In genomic region chr5:70025106-70025844, GRCh38 we compare ENCODE assay signal across 8 cellular contexts. TPM values are rescaled to one million over a fixed set of nuclear protein-coding genes. Genes with fewer than 3 reads are reported as not detected.
DNase-seq lines count a peak whose midpoint lies in the region; ATAC-seq and TF ChIP-seq lines count a peak whose summit lies in the region.
"Not testable (repeated sequence)": the region's sequence is repeated elsewhere in the genome, so short reads cannot be mapped to it uniquely, and the experiment has no call there.

SERF1B (plus strand) TSS chr5:70025251; CDS start chr5:70025452, 201 bp downstream.

- H3K4me1 Mint-ChIP-seq in Caco-2 (ENCODE audit: low read depth, unreplicated experiment); activated CD8-positive, alpha-beta T cell treated with anti-CD3 and anti-CD28 coated beads, Interleukin-2, amount 10 ng/mL, durations not matched to agents 7 days and 5 days (ENCODE audit: low read depth): not testable (repeated sequence)

- H3K4me1 ChIP-seq in Caco-2; esophagus (ENCODE audit: control insufficient read depth in 2 of 2, insufficient read depth in 2 of 2, low read length in 1 of 2); lower lobe of right lung; spleen: not testable (repeated sequence)

- not testable (repeated sequence) for H3K4me3 Mint-ChIP-seq in Caco-2 (ENCODE audit: unreplicated experiment); activated CD8-positive, alpha-beta T cell treated with anti-CD3 and anti-CD28 coated beads, Interleukin-2, amount 10 ng/mL, durations not matched to agents 7 days and 5 days

- not testable (repeated sequence) for TF ChIP-seq POLR2A in spleen (IDR thresholded peaks at IDR 0.05)

- not testable (repeated sequence) for H3K27ac ChIP-seq in esophagus (ENCODE audit: low read depth in 2 of 2, low read length in 1 of 2); lower lobe of right lung; spleen

- H3K4me3 ChIP-seq in Caco-2 (ENCODE audit: low read depth, low read length); esophagus (ENCODE audit: low read depth in 1 of 2, low read length in 2 of 2); lower lobe of right lung; spleen: not testable (repeated sequence)

- CTCF ChIA-PET in Caco-2 (lab: Charles Lee); activated CD8-positive, alpha-beta T cell treated with anti-CD3 and anti-CD28 coated beads, Interleukin-2, amount 10 ng/mL, durations not matched to agents 7 days and 5 days (lab: Charles Lee): not testable (repeated sequence)

- not testable (repeated sequence) for H3K27ac Mint-ChIP-seq in Caco-2 (ENCODE audit: unreplicated experiment); activated CD8-positive, alpha-beta T cell treated with anti-CD3 and anti-CD28 coated beads, Interleukin-2, amount 10 ng/mL, durations not matched to agents 7 days and 5 days

- not testable (repeated sequence) for H3K27me3 ChIP-seq in Caco-2 (replicated peaks; ENCODE audit: control insufficient read depth, insufficient read depth, low read length); esophagus (ENCODE audit: control insufficient read depth in 1 of 2, insufficient read depth in 2 of 2, low read length in 2 of 2); lower lobe of right lung (ENCODE audit: low read depth); spleen (replicated peaks in 1 of 7)

- DNase-seq in Caco-2; activated CD8-positive, alpha-beta T cell treated with anti-CD3 and anti-CD28 coated beads, Interleukin-2, amount 10 ng/mL, durations not matched to agents 7 days and 5 days; lower lobe of right lung; spleen: not testable (repeated sequence)

- POLR2A ChIA-PET in Caco-2 (lab: Charles Lee); activated CD8-positive, alpha-beta T cell treated with anti-CD3 and anti-CD28 coated beads, Interleukin-2, amount 10 ng/mL, durations not matched to agents 7 days and 5 days (lab: Charles Lee): not testable (repeated sequence)

- no CpG with 5 or more reads among the region's 66 CpGs for WGBS in esophagus, 2 donors
- WGBS in spleen, 5 donors, result no CpG with 5 or more reads among the region's 66 CpGs

- H3K36me3 Mint-ChIP-seq in Caco-2 (ENCODE audit: insufficient read depth, unreplicated experiment); activated CD8-positive, alpha-beta T cell treated with anti-CD3 and anti-CD28 coated beads, Interleukin-2, amount 10 ng/mL, durations not matched to agents 7 days and 5 days (ENCODE audit: low read depth): not testable (repeated sequence)

- H3K36me3 ChIP-seq in Caco-2 (ENCODE audit: control insufficient read depth, insufficient read depth, low read length); esophagus (ENCODE audit: control insufficient read depth in 2 of 2, insufficient read depth in 2 of 2, low read length in 1 of 2); lower lobe of right lung; spleen: not testable (repeated sequence)

- not testable (repeated sequence) for H3K27me3 Mint-ChIP-seq in Caco-2 (ENCODE audit: insufficient read depth, unreplicated experiment); activated CD8-positive, alpha-beta T cell treated with anti-CD3 and anti-CD28 coated beads, Interleukin-2, amount 10 ng/mL, durations not matched to agents 7 days and 5 days (ENCODE audit: low read depth)

- not testable (repeated sequence) for TF ChIP-seq CTCF in Caco-2 (IDR thresholded peaks at IDR 0.05; ENCODE audit: insufficient read depth in 1 of 2, low read depth in 1 of 2, low read length in 1 of 2, severe bottlenecking in 1 of 2, unreplicated experiment in 1 of 2); lower lobe of right lung (IDR thresholded peaks at IDR 0.05); spleen (IDR thresholded peaks at IDR 0.05 in 8 of 11, conservative IDR thresholded peaks at IDR 0.05 in 3 of 11)

- not testable (repeated sequence) for H3K9me3 ChIP-seq in Caco-2; esophagus (ENCODE audit: control insufficient read depth in 2 of 2, insufficient read depth in 1 of 2, low read depth in 1 of 2, low read length in 1 of 2); lower lobe of right lung; spleen

- BruUV-seq in Caco-2 (replicated peaks; lab: Mats Ljungman, UMichigan), result not testable (repeated sequence)

- ATAC-seq in GM19463 (IDR thresholded peaks at IDR 0.05; ENCODE audit: unreplicated experiment) (peak; percentile 90), HG02852 (IDR thresholded peaks at IDR 0.05; ENCODE audit: unreplicated experiment) (peak; percentile 90), HG03565 (IDR thresholded peaks at IDR 0.05; ENCODE audit: unreplicated experiment) (peak; percentile 82), lower lobe of right lung (peak; percentile 98 to 99)
- ATAC-seq in activated CD8-positive, alpha-beta T cell treated with anti-CD3 and anti-CD28 coated beads, Interleukin-2, amount 10 ng/mL, durations not matched to agents 7 days and 5 days, result peak; percentile 94

- not testable (repeated sequence) for H3K9me3 Mint-ChIP-seq in Caco-2 (ENCODE audit: unreplicated experiment); activated CD8-positive, alpha-beta T cell treated with anti-CD3 and anti-CD28 coated beads, Interleukin-2, amount 10 ng/mL, durations not matched to agents 7 days and 5 days (ENCODE audit: insufficient read depth)

- intact Hi-C loops in Caco-2 (cut with micrococcal nuclease; ENCODE audit: unreplicated experiment); lower lobe of right lung (cut with DNase I); spleen (cut with DNase I; ENCODE audit: low total_unique reads): not testable (repeated sequence)

RNA-seq across cellular contexts. Expression of gene SERF1B, which starts in this region (rescaled TPM):
- total RNA-seq in Caco-2 (2022), result 38.1 and 38.5 TPM in 2 replicates
- 10 to 100 TPM; 12.8 TPM for total RNA-seq in activated CD8-positive, alpha-beta T cell treated with anti-CD3 and anti-CD28 coated beads, Interleukin-2, amount 10 ng/mL, durations not matched to agents 7 days and 5 days
- 10 to 100 TPM; 22.7 to 24.8 TPM for polyA plus RNA-seq in esophagus
- 28.7 TPM for total RNA-seq in lower lobe of right lung
- total RNA-seq in spleen, result 10 to 100 TPM; 15.8 to 39.1 (median 21.0) TPM
- polyA plus RNA-seq in spleen, result 10 to 100 TPM; 31.5 to 45.1 (median 33.2) TPM
